Comparison of ENCODE assay signal across 1 cellular context in the genomic region with DNA sequence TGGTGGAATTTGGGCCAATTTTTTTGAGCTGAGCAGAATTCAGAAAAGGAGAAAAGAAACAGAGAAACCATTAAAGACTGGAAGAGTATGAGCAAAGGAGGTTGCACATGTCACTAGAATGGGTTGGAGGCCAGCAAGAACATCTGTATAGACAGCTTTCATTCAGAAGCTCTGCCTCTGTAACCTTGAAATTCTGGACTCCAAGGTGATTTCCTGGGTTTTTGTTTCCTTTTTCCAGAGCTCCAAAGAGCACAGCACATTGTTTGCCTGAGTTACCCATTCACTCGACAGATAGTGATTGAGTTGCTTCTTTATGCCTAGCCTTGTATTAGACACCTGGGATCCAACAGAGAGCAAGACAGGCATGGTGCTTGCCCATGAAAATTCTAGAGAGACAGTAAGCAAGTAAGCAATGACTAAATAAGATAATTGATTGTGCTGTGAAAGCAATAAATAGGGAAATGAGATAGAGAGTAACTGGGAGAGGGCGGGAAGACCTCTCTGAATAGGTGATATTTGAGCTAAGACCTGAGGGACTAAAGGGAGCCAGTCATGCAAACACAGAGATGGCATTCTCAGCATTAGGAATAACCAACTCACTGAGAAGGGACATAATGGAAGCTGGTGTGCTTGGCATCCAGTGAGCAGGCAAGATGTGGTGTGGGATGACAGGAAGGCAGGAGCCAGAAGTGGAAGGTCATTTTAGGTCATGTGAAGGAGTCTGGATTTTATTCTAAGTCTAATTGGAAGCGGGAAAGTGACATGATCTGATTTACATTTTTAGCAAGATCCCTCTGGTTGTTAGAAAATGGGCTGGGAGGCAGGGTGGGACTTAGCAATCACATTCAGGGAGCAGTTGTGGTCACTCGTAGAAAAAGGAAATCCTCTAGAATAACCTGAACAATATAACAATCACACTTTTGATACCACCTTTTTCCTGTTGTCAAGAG.
TF ChIP-seq lines count a peak whose summit lies in the region.

No MANE protein-coding gene starts in this region.

TF ChIP-seq in HepG2, 621 proteins besides CTCF, POLR2A, EP300 and RAD21 (continued from another document and continues in another):
- TF ChIP-seq, protein P1, sequence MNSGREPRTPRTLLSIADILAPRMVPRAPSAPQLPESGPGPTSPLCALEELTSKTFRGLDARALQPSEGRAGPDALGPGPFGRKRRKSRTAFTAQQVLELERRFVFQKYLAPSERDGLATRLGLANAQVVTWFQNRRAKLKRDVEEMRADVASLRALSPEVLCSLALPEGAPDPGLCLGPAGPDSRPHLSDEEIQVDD (CRISPR knock-in tag; IDR thresholded peaks at IDR 0.05; ENCODE audit: borderline replicate concordance) = no peak
- TF ChIP-seq RARA (CRISPR knock-in tag; IDR thresholded peaks at IDR 0.05) = no peak; the same call in 1 of the 2 replicates
- TF ChIP-seq ZNF10 (CRISPR knock-in tag; IDR thresholded peaks at IDR 0.05; ENCODE audit: borderline replicate concordance, low read depth) = no peak
- no peak for TF ChIP-seq MTA3 (CRISPR knock-in tag; IDR thresholded peaks at IDR 0.05)
- no peak for TF ChIP-seq GABPB1 (CRISPR knock-in tag; IDR thresholded peaks at IDR 0.05)
- no peak for TF ChIP-seq FIP1L1 (IDR thresholded peaks at IDR 0.05; ENCODE audit: borderline replicate concordance, insufficient read depth, low read depth, low read length)
- TF ChIP-seq, protein P2, sequence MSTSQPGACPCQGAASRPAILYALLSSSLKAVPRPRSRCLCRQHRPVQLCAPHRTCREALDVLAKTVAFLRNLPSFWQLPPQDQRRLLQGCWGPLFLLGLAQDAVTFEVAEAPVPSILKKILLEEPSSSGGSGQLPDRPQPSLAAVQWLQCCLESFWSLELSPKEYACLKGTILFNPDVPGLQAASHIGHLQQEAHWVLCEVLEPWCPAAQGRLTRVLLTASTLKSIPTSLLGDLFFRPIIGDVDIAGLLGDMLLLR (CRISPR knock-in tag; IDR thresholded peaks at IDR 0.05) = no peak
- TF ChIP-seq ZNF333 (CRISPR knock-in tag; IDR thresholded peaks at IDR 0.05; ENCODE audit: borderline replicate concordance) = no peak
- TF ChIP-seq, protein P3, sequence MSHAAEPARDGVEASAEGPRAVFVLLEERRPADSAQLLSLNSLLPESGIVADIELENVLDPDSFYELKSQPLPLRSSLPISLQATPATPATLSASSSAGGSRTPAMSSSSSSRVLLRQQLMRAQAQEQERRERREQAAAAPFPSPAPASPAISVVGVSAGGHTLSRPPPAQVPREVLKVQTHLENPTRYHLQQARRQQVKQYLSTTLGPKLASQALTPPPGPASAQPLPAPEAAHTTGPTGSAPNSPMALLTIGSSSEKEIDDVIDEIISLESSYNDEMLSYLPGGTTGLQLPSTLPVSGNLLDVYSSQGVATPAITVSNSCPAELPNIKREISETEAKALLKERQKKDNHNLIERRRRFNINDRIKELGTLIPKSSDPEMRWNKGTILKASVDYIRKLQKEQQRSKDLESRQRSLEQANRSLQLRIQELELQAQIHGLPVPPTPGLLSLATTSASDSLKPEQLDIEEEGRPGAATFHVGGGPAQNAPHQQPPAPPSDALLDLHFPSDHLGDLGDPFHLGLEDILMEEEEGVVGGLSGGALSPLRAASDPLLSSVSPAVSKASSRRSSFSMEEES (CRISPR knock-in tag; IDR thresholded peaks at IDR 0.05) = no peak
- TF ChIP-seq, protein P4, sequence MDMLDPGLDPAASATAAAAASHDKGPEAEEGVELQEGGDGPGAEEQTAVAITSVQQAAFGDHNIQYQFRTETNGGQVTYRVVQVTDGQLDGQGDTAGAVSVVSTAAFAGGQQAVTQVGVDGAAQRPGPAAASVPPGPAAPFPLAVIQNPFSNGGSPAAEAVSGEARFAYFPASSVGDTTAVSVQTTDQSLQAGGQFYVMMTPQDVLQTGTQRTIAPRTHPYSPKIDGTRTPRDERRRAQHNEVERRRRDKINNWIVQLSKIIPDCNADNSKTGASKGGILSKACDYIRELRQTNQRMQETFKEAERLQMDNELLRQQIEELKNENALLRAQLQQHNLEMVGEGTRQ (IDR thresholded peaks at IDR 0.05; ENCODE audit: low read depth, low read length) = no peak
- TF ChIP-seq, protein P4 (CRISPR knock-in tag; IDR thresholded peaks at IDR 0.05; ENCODE audit: borderline replicate concordance) = no peak
- peak; percentile 62; the same call in 1 of the 2 replicates for TF ChIP-seq ISL2 (CRISPR knock-in tag; IDR thresholded peaks at IDR 0.05)
- TF ChIP-seq ARNT (IDR thresholded peaks at IDR 0.05) = no peak
- no peak for TF ChIP-seq NFATC3 (CRISPR knock-in tag; IDR thresholded peaks at IDR 0.05)
- TF ChIP-seq, protein P5, sequence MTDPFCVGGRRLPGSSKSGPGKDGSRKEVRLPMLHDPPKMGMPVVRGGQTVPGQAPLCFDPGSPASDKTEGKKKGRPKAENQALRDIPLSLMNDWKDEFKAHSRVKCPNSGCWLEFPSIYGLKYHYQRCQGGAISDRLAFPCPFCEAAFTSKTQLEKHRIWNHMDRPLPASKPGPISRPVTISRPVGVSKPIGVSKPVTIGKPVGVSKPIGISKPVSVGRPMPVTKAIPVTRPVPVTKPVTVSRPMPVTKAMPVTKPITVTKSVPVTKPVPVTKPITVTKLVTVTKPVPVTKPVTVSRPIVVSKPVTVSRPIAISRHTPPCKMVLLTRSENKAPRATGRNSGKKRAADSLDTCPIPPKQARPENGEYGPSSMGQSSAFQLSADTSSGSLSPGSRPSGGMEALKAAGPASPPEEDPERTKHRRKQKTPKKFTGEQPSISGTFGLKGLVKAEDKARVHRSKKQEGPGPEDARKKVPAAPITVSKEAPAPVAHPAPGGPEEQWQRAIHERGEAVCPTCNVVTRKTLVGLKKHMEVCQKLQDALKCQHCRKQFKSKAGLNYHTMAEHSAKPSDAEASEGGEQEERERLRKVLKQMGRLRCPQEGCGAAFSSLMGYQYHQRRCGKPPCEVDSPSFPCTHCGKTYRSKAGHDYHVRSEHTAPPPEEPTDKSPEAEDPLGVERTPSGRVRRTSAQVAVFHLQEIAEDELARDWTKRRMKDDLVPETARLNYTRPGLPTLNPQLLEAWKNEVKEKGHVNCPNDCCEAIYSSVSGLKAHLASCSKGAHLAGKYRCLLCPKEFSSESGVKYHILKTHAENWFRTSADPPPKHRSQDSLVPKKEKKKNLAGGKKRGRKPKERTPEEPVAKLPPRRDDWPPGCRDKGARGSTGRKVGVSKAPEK (CRISPR knock-in tag; IDR thresholded peaks at IDR 0.05; ENCODE audit: borderline replicate concordance) = 0 out of 2 replicates have a peak, but pooled peaks have one; percentile 30
- TF ChIP-seq ZBTB20 (CRISPR knock-in tag; IDR thresholded peaks at IDR 0.05; ENCODE audit: borderline replicate concordance, low read depth) = no peak
- no peak for TF ChIP-seq ZNF777 (CRISPR knock-in tag; IDR thresholded peaks at IDR 0.05)
- TF ChIP-seq, protein P6, sequence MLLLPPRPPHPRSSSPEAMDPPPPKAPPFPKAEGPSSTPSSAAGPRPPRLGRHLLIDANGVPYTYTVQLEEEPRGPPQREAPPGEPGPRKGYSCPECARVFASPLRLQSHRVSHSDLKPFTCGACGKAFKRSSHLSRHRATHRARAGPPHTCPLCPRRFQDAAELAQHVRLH (CRISPR knock-in tag; IDR thresholded peaks at IDR 0.05; ENCODE audit: borderline replicate concordance, low read depth) = no peak
- TF ChIP-seq ZNF274 (CRISPR knock-in tag; IDR thresholded peaks at IDR 0.05) = no peak
- TF ChIP-seq, protein P7, sequence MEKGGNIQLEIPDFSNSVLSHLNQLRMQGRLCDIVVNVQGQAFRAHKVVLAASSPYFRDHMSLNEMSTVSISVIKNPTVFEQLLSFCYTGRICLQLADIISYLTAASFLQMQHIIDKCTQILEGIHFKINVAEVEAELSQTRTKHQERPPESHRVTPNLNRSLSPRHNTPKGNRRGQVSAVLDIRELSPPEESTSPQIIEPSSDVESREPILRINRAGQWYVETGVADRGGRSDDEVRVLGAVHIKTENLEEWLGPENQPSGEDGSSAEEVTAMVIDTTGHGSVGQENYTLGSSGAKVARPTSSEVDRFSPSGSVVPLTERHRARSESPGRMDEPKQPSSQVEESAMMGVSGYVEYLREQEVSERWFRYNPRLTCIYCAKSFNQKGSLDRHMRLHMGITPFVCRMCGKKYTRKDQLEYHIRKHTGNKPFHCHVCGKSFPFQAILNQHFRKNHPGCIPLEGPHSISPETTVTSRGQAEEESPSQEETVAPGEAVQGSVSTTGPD (CRISPR knock-in tag; IDR thresholded peaks at IDR 0.05) = no peak
- TF ChIP-seq KAT2B (IDR thresholded peaks at IDR 0.05; ENCODE audit: borderline replicate concordance, low read depth, low read length) = no peak
- TF ChIP-seq RFX5 (IDR thresholded peaks at IDR 0.05; ENCODE audit: low read depth, low read length) = no peak
- TF ChIP-seq, protein P8, sequence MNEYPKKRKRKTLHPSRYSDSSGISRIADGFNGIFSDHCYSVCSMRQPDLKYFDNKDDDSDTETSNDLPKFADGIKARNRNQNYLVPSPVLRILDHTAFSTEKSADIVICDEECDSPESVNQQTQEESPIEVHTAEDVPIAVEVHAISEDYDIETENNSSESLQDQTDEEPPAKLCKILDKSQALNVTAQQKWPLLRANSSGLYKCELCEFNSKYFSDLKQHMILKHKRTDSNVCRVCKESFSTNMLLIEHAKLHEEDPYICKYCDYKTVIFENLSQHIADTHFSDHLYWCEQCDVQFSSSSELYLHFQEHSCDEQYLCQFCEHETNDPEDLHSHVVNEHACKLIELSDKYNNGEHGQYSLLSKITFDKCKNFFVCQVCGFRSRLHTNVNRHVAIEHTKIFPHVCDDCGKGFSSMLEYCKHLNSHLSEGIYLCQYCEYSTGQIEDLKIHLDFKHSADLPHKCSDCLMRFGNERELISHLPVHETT (CRISPR knock-in tag; conservative IDR thresholded peaks at IDR 0.05) = no peak
- TF ChIP-seq ZNF720 (CRISPR knock-in tag; IDR thresholded peaks at IDR 0.05) = no peak
- TF ChIP-seq KDM4B (CRISPR knock-in tag; IDR thresholded peaks at IDR 0.05) = no peak
- TF ChIP-seq, protein P9, sequence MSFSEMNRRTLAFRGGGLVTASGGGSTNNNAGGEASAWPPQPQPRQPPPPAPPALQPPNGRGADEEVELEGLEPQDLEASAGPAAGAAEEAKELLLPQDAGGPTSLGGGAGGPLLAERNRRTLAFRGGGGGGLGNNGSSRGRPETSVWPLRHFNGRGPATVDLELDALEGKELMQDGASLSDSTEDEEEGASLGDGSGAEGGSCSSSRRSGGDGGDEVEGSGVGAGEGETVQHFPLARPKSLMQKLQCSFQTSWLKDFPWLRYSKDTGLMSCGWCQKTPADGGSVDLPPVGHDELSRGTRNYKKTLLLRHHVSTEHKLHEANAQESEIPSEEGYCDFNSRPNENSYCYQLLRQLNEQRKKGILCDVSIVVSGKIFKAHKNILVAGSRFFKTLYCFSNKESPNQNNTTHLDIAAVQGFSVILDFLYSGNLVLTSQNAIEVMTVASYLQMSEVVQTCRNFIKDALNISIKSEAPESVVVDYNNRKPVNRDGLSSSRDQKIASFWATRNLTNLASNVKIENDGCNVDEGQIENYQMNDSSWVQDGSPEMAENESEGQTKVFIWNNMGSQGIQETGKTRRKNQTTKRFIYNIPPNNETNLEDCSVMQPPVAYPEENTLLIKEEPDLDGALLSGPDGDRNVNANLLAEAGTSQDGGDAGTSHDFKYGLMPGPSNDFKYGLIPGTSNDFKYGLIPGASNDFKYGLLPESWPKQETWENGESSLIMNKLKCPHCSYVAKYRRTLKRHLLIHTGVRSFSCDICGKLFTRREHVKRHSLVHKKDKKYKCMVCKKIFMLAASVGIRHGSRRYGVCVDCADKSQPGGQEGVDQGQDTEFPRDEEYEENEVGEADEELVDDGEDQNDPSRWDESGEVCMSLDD (CRISPR knock-in tag; IDR thresholded peaks at IDR 0.05; ENCODE audit: borderline replicate concordance) = no peak
- TF ChIP-seq ZNF644 (CRISPR knock-in tag; IDR thresholded peaks at IDR 0.05; ENCODE audit: low read depth) = peak; percentile 82
- TF ChIP-seq ZNF225 (CRISPR knock-in tag; IDR thresholded peaks at IDR 0.05) = no peak
- no peak for TF ChIP-seq ZNF101 (CRISPR knock-in tag; IDR thresholded peaks at IDR 0.05; ENCODE audit: borderline replicate concordance, low read depth)
- TF ChIP-seq DNMT3B (CRISPR knock-in tag; conservative IDR thresholded peaks at IDR 0.05) = no peak; the same call in 1 of the 2 replicates
- TF ChIP-seq TGIF2 (CRISPR knock-in tag; IDR thresholded peaks at IDR 0.05) = no peak
- no peak for TF ChIP-seq RNF2 (conservative IDR thresholded peaks at IDR 0.05; ENCODE audit: low read depth)
- no peak for TF ChIP-seq STAG1 (CRISPR knock-in tag; IDR thresholded peaks at IDR 0.05)
- TF ChIP-seq, protein P10, sequence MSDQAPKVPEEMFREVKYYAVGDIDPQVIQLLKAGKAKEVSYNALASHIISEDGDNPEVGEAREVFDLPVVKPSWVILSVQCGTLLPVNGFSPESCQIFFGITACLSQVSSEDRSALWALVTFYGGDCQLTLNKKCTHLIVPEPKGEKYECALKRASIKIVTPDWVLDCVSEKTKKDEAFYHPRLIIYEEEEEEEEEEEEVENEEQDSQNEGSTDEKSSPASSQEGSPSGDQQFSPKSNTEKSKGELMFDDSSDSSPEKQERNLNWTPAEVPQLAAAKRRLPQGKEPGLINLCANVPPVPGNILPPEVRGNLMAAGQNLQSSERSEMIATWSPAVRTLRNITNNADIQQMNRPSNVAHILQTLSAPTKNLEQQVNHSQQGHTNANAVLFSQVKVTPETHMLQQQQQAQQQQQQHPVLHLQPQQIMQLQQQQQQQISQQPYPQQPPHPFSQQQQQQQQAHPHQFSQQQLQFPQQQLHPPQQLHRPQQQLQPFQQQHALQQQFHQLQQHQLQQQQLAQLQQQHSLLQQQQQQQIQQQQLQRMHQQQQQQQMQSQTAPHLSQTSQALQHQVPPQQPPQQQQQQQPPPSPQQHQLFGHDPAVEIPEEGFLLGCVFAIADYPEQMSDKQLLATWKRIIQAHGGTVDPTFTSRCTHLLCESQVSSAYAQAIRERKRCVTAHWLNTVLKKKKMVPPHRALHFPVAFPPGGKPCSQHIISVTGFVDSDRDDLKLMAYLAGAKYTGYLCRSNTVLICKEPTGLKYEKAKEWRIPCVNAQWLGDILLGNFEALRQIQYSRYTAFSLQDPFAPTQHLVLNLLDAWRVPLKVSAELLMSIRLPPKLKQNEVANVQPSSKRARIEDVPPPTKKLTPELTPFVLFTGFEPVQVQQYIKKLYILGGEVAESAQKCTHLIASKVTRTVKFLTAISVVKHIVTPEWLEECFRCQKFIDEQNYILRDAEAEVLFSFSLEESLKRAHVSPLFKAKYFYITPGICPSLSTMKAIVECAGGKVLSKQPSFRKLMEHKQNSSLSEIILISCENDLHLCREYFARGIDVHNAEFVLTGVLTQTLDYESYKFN (CRISPR knock-in tag; conservative IDR thresholded peaks at IDR 0.05) = peak; percentile 89
- TF ChIP-seq ZFP90 (CRISPR knock-in tag; IDR thresholded peaks at IDR 0.05; ENCODE audit: borderline replicate concordance) = no peak
- TF ChIP-seq, protein P11, sequence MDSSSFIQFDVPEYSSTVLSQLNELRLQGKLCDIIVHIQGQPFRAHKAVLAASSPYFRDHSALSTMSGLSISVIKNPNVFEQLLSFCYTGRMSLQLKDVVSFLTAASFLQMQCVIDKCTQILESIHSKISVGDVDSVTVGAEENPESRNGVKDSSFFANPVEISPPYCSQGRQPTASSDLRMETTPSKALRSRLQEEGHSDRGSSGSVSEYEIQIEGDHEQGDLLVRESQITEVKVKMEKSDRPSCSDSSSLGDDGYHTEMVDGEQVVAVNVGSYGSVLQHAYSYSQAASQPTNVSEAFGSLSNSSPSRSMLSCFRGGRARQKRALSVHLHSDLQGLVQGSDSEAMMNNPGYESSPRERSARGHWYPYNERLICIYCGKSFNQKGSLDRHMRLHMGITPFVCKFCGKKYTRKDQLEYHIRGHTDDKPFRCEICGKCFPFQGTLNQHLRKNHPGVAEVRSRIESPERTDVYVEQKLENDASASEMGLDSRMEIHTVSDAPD (CRISPR knock-in tag; IDR thresholded peaks at IDR 0.05) = peak; percentile 51; the same call in 1 of the 2 replicates
